ENCODE assay signal across 12 cellular contexts in genomic region chr10:82981137-82981723, GRCh38.
DNase-seq lines count a peak whose midpoint lies in the region; ATAC-seq and TF ChIP-seq lines count a peak whose summit lies in the region.
"Had no signal": no experiment of that assay in that cellular context is flagged by ENCODE, and none has a peak within 500 bp of the region (broad histone marks: within the 10 kb centered on the region; RNA-seq: fewer than 3 reads in every experiment).

No MANE protein-coding gene starts in this region.

- DNase-seq in HFF-Myc (ENCODE audit: extremely low read depth, low read depth) (peak; percentile 25), foreskin keratinocyte (peak; percentile 65 to 86), superior temporal gyrus (ENCODE audit: extremely low spot score) (peak; percentile 18), Peyer's patch (no peak), H7 (no peak)
- DNase-seq: DMS53, Kasumi-1 had no signal

- H3K27me3 ChIP-seq in foreskin keratinocyte (no peaks in the 10 kb centered on the region), Peyer's patch (no peaks in the 10 kb centered on the region), H7 (ENCODE audit: control insufficient read depth, insufficient read depth, low read length) (no peaks in the 10 kb centered on the region)
- H3K27me3 ChIP-seq: ascending aorta, suprapubic skin had no signal

- H3K27ac ChIP-seq in foreskin keratinocyte (peak overlapping the region; percentile 72), Peyer's patch (no peak overlapping the region)
- H3K27ac ChIP-seq: ascending aorta, RWPE1, suprapubic skin had no signal

- H3K9me3 ChIP-seq in Peyer's patch, result peaks cover 0 to 4% (median 0%) of the 10 kb centered on the region in 4 donors
- H3K9me3 ChIP-seq: ascending aorta, suprapubic skin had no signal

- H3K4me1 ChIP-seq in foreskin keratinocyte (peaks cover 30% of the 10 kb centered on the region), Peyer's patch (no peaks in the 10 kb centered on the region)
- H3K4me1 ChIP-seq: suprapubic skin had no signal

- H3K4me3 ChIP-seq in HFF-Myc (replicated peaks; ENCODE audit: low read depth, low read length) (no peak overlapping the region), Peyer's patch (no peak overlapping the region), H7 (ENCODE audit: insufficient read depth, low read depth, low read length) (no peak overlapping the region)
- H3K4me3 ChIP-seq: ascending aorta, suprapubic skin had no signal

- peak; percentile 54 for ATAC-seq in SK-N-SH treated with all-trans-retinoic acid at 6 μM for 48 hours
- peak; percentile 64 for ATAC-seq in foreskin keratinocyte
- no peak for ATAC-seq in HG03571 (IDR thresholded peaks at IDR 0.05; ENCODE audit: unreplicated experiment)

- TF ChIP-seq CTCF in HFF-Myc (IDR thresholded peaks at IDR 0.05; ENCODE audit: low read depth, low read length, missing control alignments) (no peak), foreskin keratinocyte (conservative IDR thresholded peaks at IDR 0.05) (no peak), Peyer's patch (IDR thresholded peaks at IDR 0.05) (no peak)

- no peak for TF ChIP-seq POLR2A in Peyer's patch (IDR thresholded peaks at IDR 0.05)

- no peaks in the 10 kb centered on the region for H3K36me3 ChIP-seq in Peyer's patch
- no peaks in the 10 kb centered on the region for H3K36me3 ChIP-seq in H7 (replicated peaks; ENCODE audit: control insufficient read depth, insufficient read depth, low read length)
- H3K36me3 ChIP-seq: ascending aorta, suprapubic skin had no signal

TF ChIP-seq in SK-N-SH treated with all-trans-retinoic acid at 6 μM for 48 hours, 23 proteins besides CTCF, POLR2A, EP300 and RAD21:
- TF ChIP-seq, protein P1, sequence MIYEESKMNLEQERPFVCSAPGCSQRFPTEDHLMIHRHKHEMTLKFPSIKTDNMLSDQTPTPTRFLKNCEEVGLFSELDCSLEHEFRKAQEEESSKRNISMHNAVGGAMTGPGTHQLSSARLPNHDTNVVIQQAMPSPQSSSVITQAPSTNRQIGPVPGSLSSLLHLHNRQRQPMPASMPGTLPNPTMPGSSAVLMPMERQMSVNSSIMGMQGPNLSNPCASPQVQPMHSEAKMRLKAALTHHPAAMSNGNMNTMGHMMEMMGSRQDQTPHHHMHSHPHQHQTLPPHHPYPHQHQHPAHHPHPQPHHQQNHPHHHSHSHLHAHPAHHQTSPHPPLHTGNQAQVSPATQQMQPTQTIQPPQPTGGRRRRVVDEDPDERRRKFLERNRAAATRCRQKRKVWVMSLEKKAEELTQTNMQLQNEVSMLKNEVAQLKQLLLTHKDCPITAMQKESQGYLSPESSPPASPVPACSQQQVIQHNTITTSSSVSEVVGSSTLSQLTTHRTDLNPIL (CRISPR knock-in tag; IDR thresholded peaks at IDR 0.05; ENCODE audit: low read depth), result no peak
- no peak for TF ChIP-seq SNAI2 (CRISPR knock-in tag; IDR thresholded peaks at IDR 0.05)
- no peak for TF ChIP-seq ARNTL (CRISPR knock-in tag; IDR thresholded peaks at IDR 0.05; ENCODE audit: borderline replicate concordance, low read depth)
- TF ChIP-seq ZNF565 (CRISPR knock-in tag; conservative IDR thresholded peaks at IDR 0.05; ENCODE audit: low read depth), result no peak
- no peak for TF ChIP-seq RARB (CRISPR knock-in tag; IDR thresholded peaks at IDR 0.05)
- no peak for TF ChIP-seq ZFP3 (CRISPR knock-in tag; IDR thresholded peaks at IDR 0.05)
- TF ChIP-seq CSDC2 (CRISPR knock-in tag; IDR thresholded peaks at IDR 0.05), result no peak
- no peak for TF ChIP-seq ZC3H10 (CRISPR knock-in tag; IDR thresholded peaks at IDR 0.05)
- no peak for TF ChIP-seq TOX (CRISPR knock-in tag; IDR thresholded peaks at IDR 0.05; ENCODE audit: borderline replicate concordance)
- TF ChIP-seq BACH2 (CRISPR knock-in tag; IDR thresholded peaks at IDR 0.05; ENCODE audit: borderline replicate concordance), result no peak
- TF ChIP-seq OSR1 (CRISPR knock-in tag; IDR thresholded peaks at IDR 0.05), result no peak
- no peak for TF ChIP-seq ZNF8 (CRISPR knock-in tag; IDR thresholded peaks at IDR 0.05)
- TF ChIP-seq, protein P2, sequence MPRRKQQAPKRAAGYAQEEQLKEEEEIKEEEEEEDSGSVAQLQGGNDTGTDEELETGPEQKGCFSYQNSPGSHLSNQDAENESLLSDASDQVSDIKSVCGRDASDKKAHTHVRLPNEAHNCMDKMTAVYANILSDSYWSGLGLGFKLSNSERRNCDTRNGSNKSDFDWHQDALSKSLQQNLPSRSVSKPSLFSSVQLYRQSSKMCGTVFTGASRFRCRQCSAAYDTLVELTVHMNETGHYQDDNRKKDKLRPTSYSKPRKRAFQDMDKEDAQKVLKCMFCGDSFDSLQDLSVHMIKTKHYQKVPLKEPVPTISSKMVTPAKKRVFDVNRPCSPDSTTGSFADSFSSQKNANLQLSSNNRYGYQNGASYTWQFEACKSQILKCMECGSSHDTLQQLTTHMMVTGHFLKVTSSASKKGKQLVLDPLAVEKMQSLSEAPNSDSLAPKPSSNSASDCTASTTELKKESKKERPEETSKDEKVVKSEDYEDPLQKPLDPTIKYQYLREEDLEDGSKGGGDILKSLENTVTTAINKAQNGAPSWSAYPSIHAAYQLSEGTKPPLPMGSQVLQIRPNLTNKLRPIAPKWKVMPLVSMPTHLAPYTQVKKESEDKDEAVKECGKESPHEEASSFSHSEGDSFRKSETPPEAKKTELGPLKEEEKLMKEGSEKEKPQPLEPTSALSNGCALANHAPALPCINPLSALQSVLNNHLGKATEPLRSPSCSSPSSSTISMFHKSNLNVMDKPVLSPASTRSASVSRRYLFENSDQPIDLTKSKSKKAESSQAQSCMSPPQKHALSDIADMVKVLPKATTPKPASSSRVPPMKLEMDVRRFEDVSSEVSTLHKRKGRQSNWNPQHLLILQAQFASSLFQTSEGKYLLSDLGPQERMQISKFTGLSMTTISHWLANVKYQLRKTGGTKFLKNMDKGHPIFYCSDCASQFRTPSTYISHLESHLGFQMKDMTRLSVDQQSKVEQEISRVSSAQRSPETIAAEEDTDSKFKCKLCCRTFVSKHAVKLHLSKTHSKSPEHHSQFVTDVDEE (CRISPR knock-in tag; IDR thresholded peaks at IDR 0.05), result no peak
- TF ChIP-seq ZNF70 (CRISPR knock-in tag; IDR thresholded peaks at IDR 0.05), result no peak

Comparison
In these comparisons a context has a peak if more than half of its experiments do, and no peak if none do; other contexts are left out.
1. DNase-seq: peak in HFF-Myc (single experiment), foreskin keratinocyte (2 of 2) and superior temporal gyrus (single experiment); none in Peyer's patch (0 of 3) and H7 (single experiment).